ENCODE assay signal across 11 cellular contexts in the genomic region with DNA sequence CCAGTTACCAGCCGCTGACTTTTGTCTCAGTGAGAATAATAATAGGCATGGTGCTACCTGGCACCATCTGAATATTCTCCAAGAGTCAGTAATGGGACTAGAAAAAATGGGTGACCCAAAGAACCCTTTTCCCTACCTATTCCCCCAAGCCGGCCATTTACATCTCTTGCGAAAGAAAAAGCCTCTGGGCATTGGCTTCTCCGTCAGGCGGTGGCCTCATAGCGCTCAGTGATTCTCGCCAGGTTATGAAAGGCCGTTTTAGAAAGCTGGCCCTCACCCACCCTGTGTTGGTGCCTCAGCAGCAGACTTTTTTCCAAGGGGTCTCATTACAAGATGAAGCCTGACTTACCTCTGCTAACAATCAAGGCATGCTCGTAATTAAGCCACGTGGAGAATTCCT. TPM values are rescaled to one million over a fixed set of nuclear protein-coding genes. Genes with fewer than 3 reads are reported as not detected.
DNase-seq lines count a peak whose midpoint lies in the region; TF ChIP-seq lines count a peak whose summit lies in the region.
"Had no signal": no experiment of that assay in that cellular context is flagged by ENCODE, and none has a peak within 500 bp of the region (broad histone marks: within the 10 kb centered on the region; RNA-seq: fewer than 3 reads in every experiment).

No MANE protein-coding gene starts in this region.

- no peak overlapping the region for H3K4me2 ChIP-seq in Karpas-422 (ENCODE audit: low read depth, low read length, poor library complexity, severe bottlenecking)

- no peak overlapping the region for H2AFZ ChIP-seq in Karpas-422 (ENCODE audit: low read length)

- H3K9ac ChIP-seq in Karpas-422 (ENCODE audit: low read length): no peak overlapping the region

- no peaks in the 10 kb centered on the region for H3K36me3 Mint-ChIP-seq in MCF 10A (ENCODE audit: insufficient read depth, unreplicated experiment)

- no peak for TF ChIP-seq POLR2A in testis (IDR thresholded peaks at IDR 0.05)

- CTCF ChIA-PET in MCF 10A (lab: Yijun Ruan, JAX): interaction anchor here (0.6 to 1.6 kb wide), 12 partner anchors 22 to 118 kb away, joined by 3 to 10 read pairs (median 3); no protein-coding TSS in a partner anchor

- no peaks in the 10 kb centered on the region for H4K20me1 ChIP-seq in Karpas-422 (ENCODE audit: insufficient read depth, low read depth, low read length)

- peaks cover 17% of the 10 kb centered on the region for H3K4me1 Mint-ChIP-seq in MCF 10A (ENCODE audit: insufficient read depth, unreplicated experiment)

- POLR2A ChIA-PET in MCF 10A (lab: Yijun Ruan, JAX): interaction anchor here (0.6 to 6.6 kb wide), 20 partner anchors 10 to 1291 kb away, joined by 3 to 91 read pairs (median 3); a partner anchor contains a TSS

- H3K79me2 ChIP-seq in Karpas-422 (ENCODE audit: low read length): no peaks in the 10 kb centered on the region

- H3K27me3 ChIP-seq in testis: no peaks in the 10 kb centered on the region
- H3K27me3 ChIP-seq in Karpas-422 (ENCODE audit: low read length): no peaks in the 10 kb centered on the region

- H3K4me3 Mint-ChIP-seq in MCF 10A (ENCODE audit: unreplicated experiment): peak overlapping the region; percentile 92

- no peaks in the 10 kb centered on the region for H3K27me3 Mint-ChIP-seq in MCF 10A (ENCODE audit: insufficient read depth, unreplicated experiment)

- TF ChIP-seq CTCF in MCF 10A (IDR thresholded peaks at IDR 0.05; ENCODE audit: unreplicated experiment): no peak
- no peak for TF ChIP-seq CTCF in testis (IDR thresholded peaks at IDR 0.05)

- intact Hi-C loops in MCF 10A (cut with micrococcal nuclease) (loop anchor here (1.0 kb wide), 2 partner anchors 103 to 116 kb away; no protein-coding TSS in a partner anchor), testis (cut with DNase I; ENCODE audit: low total_unique reads) (no loop called here)

- no peaks in the 10 kb centered on the region for H3K4me1 ChIP-seq in testis
- H3K4me1 ChIP-seq in Karpas-422 (ENCODE audit: low read length): no peaks in the 10 kb centered on the region

- WGBS in testis, 2 donors: 16 to 18% methylated on average over 10 of the region's 10 CpGs

- H3K9me2 ChIP-seq in Karpas-422 (replicated peaks; ENCODE audit: insufficient read depth, low read length): no peaks in the 10 kb centered on the region

- BruUV-seq in MCF 10A (replicated peaks; lab: Mats Ljungman, UMichigan): TSS peak; percentile 36

- DNase-seq in DMS53 (lab: John Stamatoyannopoulos, UW) (peak; percentile 44), DMS53 treated with DMSO at 0.1 percent for 48 hours (lab: John Stamatoyannopoulos, UW; ENCODE audit: unreplicated experiment) (no peak), MCF 10A (ENCODE audit: unreplicated experiment) (peak; percentile 79), iPS-NIHi7 (ENCODE audit: extremely low spot score) (peak; percentile 25), testis (peak; percentile 18), Karpas-422 (no peak), NCI-H2171 (lab: John Stamatoyannopoulos, UW) (no peak)
- DNase-seq in activated T-cell treated with anti-CD3 and anti-CD28 coated beads, Interleukin-2, amount 50 U/mL, for 48 hours: no peak
- DNase-seq: activated gamma-delta T cell had no signal

- H3K27ac Mint-ChIP-seq in MCF 10A (ENCODE audit: low read depth, unreplicated experiment): peak overlapping the region; percentile 92

- H3K9me3 ChIP-seq in testis: no peaks in the 10 kb centered on the region
- H3K9me3 ChIP-seq in Karpas-422 (ENCODE audit: low read length): peaks cover 4% of the 10 kb centered on the region; the same call in 1 of the 2 replicates

- no peak overlapping the region for H3K27ac ChIP-seq in testis
- no peak overlapping the region for H3K27ac ChIP-seq in Karpas-422 (ENCODE audit: low read length)

- H3K4me3 ChIP-seq in testis: peak overlapping the region; percentile 47 to 63
- no peak overlapping the region for H3K4me3 ChIP-seq in Karpas-422 (ENCODE audit: low read length)

- H3K36me3 ChIP-seq in testis (ENCODE audit: low read depth, missing control alignments): no peaks in the 10 kb centered on the region
- no peaks in the 10 kb centered on the region for H3K36me3 ChIP-seq in Karpas-422 (ENCODE audit: insufficient read depth, low read length)

- no peaks in the 10 kb centered on the region for H3K9me3 Mint-ChIP-seq in MCF 10A (ENCODE audit: unreplicated experiment)

RNA-seq across cellular contexts. Expression of a gene that starts 0.6 kb away (rescaled TPM):
- total RNA-seq in MCF 10A (2022) (94.0 and 96.3 TPM in 2 replicates), testis (1 to 10 TPM; 1.7 to 3.1 TPM)
- polyA plus RNA-seq in testis (ENCODE audit: insufficient read depth, low read depth, low replicate concordance): 2.0 TPM
- total RNA-seq in Karpas-422 (2014; rRNA removed; shearing (Covaris generic); ENCODE audit: low replicate concordance): not detected in 2 replicates
- total RNA-seq: A172, mononuclear cell had no signal

Comparison
In these comparisons a context has a peak if more than half of its experiments do, and no peak if none do; other contexts are left out.
1. DNase-seq: peak in DMS53 (single experiment), MCF 10A (single experiment), iPS-NIHi7 (single experiment) and testis (single experiment); none in DMS53 treated with DMSO at 0.1 percent for 48 hours (single experiment), activated T-cell treated with anti-CD3 and anti-CD28 coated beads, Interleukin-2, amount 50 U/mL, for 48 hours (0 of 2), Karpas-422 (single experiment) and NCI-H2171 (single experiment).
2. RNA of a gene that starts 0.6 kb away (total RNA-seq): 94.0 to 96.3 TPM in MCF 10A; 1.7 to 3.1 TPM in testis and not detected in Karpas-422; every median in the first group is over 10 times any median in the second.